ENCODE assay signal across 1 cellular context in genomic region chr18:24104486-24104885, GRCh38.
TF ChIP-seq lines count a peak whose summit lies in the region.

No MANE protein-coding gene starts in this region.

TF ChIP-seq in HEK293, 187 proteins besides CTCF, POLR2A, EP300 and RAD21:
- TF ChIP-seq SP2 (tag by site-specific recombination; IDR thresholded peaks at IDR 0.05) (no peak), ZNF148 (tag by site-specific recombination; IDR thresholded peaks at IDR 0.05; ENCODE audit: borderline replicate concordance) (no peak), ZNF596 (tag by site-specific recombination; IDR thresholded peaks at IDR 0.05) (no peak), MZF1 (tag by site-specific recombination; IDR thresholded peaks at IDR 0.05; ENCODE audit: borderline replicate concordance) (peak; percentile 34; the same call in 1 of the 2 replicates), ZSCAN4 (tag by site-specific recombination; IDR thresholded peaks at IDR 0.05) (peak; percentile 51)
